9 cellular contexts compared by ENCODE assay signal in genomic region chr17:82334622-82335394, GRCh38. TPM values are rescaled to one million over a fixed set of nuclear protein-coding genes. Genes with fewer than 3 reads are reported as not detected.
A peak's percentile ranks its signal among the peaks of the same experiment; 100 is the strongest.
DNase-seq lines count a peak whose midpoint lies in the region; ATAC-seq and TF ChIP-seq lines count a peak whose summit lies in the region.
"Had no signal": no experiment of that assay in that cellular context is flagged by ENCODE, and none has a peak within 500 bp of the region (broad histone marks: within the 10 kb centered on the region; RNA-seq: fewer than 3 reads in every experiment).

No MANE protein-coding gene starts in this region.

- DNase-seq in GM03348 (ENCODE audit: low spot score) (peak; percentile 46), RPMI7951 (ENCODE audit: low read depth) (peak; percentile 41), epithelial cell of proximal tubule (ENCODE audit: low read depth) (no peak), NCI-H82 (lab: John Stamatoyannopoulos, UW) (no peak), NCI-H1048 (lab: John Stamatoyannopoulos, UW) (no peak)
- no peak for DNase-seq in stimulated activated CD8-positive, alpha-beta memory T cell treated with anti-CD3 and anti-CD28 coated beads, Interleukin-4, amount 100 ng/mL, for 48 hours

- H3K27me3 ChIP-seq in rectal smooth muscle tissue (ENCODE audit: control insufficient read depth, insufficient read depth, low read length) = peaks cover 5% of the 10 kb centered on the region

- peak overlapping the region; percentile 63 for H3K4me3 ChIP-seq in epithelial cell of proximal tubule (ENCODE audit: low read depth, low read length)
- peak overlapping the region; percentile 71 for H3K4me3 ChIP-seq in rectal smooth muscle tissue (ENCODE audit: low read length)

- H3K4me1 ChIP-seq in rectal smooth muscle tissue (ENCODE audit: control insufficient read depth, insufficient read depth, low read length) = peaks cover 21% of the 10 kb centered on the region

- H3K9ac ChIP-seq in rectal smooth muscle tissue (ENCODE audit: low read length) = no peak overlapping the region

- no peak for ATAC-seq in HG03025 (IDR thresholded peaks at IDR 0.05; ENCODE audit: low FRiP score, unreplicated experiment)

- H3K36me3 ChIP-seq in rectal smooth muscle tissue (ENCODE audit: control insufficient read depth, insufficient read depth, low read length) = no peaks in the 10 kb centered on the region

- H3K27ac ChIP-seq in rectal smooth muscle tissue (ENCODE audit: low read depth, low read length) = peak overlapping the region; percentile 53

- TF ChIP-seq CTCF in epithelial cell of proximal tubule (conservative IDR thresholded peaks at IDR 0.05; ENCODE audit: low read depth, low read length) = no peak

RNA-seq across cellular contexts. Expression of gene SECTM1, which starts 1.2 kb away (rescaled TPM):
- total RNA-seq in RPMI7951 (2014; rRNA removed; shearing (Covaris generic)) = 17.2 and 19.7 TPM in 2 replicates
- total RNA-seq in epithelial cell of proximal tubule = 0.75 and 1.9 TPM in 2 replicates

RNA-seq across cellular contexts. Expression of gene CD7, which starts 17.4 kb away (rescaled TPM):
- total RNA-seq in RPMI7951 (2014; rRNA removed; shearing (Covaris generic)) = not detected in 2 replicates
- not detected in 2 replicates for total RNA-seq in epithelial cell of proximal tubule
- total RNA-seq: HT1080 had no signal

RNA-seq across cellular contexts. Expression of gene TEX19, which starts 24.2 kb away (rescaled TPM):
- total RNA-seq in RPMI7951 (2014; rRNA removed; shearing (Covaris generic)) = 0.24 TPM in 1 of 2 replicates, not detected in the other
- 0.07 TPM in 1 of 2 replicates, not detected in the other for total RNA-seq in epithelial cell of proximal tubule

RNA-seq across cellular contexts. Expression of gene UTS2R, which starts 36.8 kb away (rescaled TPM):
- total RNA-seq in RPMI7951 (2014; rRNA removed; shearing (Covaris generic)) = not detected in 2 replicates
- not detected in 2 replicates for total RNA-seq in epithelial cell of proximal tubule
- total RNA-seq: HT1080 had no signal

Comparison
In these comparisons a context has a peak if more than half of its experiments do, and no peak if none do; other contexts are left out.
1. DNase-seq: peak in GM03348 (single experiment) and RPMI7951 (single experiment); none in epithelial cell of proximal tubule (single experiment), stimulated activated CD8-positive, alpha-beta memory T cell treated with anti-CD3 and anti-CD28 coated beads, Interleukin-4, amount 100 ng/mL, for 48 hours (single experiment), NCI-H82 (single experiment) and NCI-H1048 (single experiment).